In genomic region chr12:131808744-131809371, GRCh38 we compare ENCODE assay signal across 8 cellular contexts. TPM values are rescaled to one million over a fixed set of nuclear protein-coding genes. Genes with fewer than 3 reads are reported as not detected.
DNase-seq lines count a peak whose midpoint lies in the region; ATAC-seq and TF ChIP-seq lines count a peak whose summit lies in the region.

No MANE protein-coding gene starts in this region.

- intact Hi-C loops in esophagus squamous epithelium (cut with DNase I) (no loop called here), vagina (cut with DNase I) (no loop called here)

- H3K27ac Mint-ChIP-seq in T-helper 17 cell = peak overlapping the region; percentile 16

- no peak for TF ChIP-seq POLR2A in esophagus squamous epithelium (IDR thresholded peaks at IDR 0.05)
- no peak for TF ChIP-seq POLR2A in vagina (IDR thresholded peaks at IDR 0.05)

- DNase-seq in stimulated activated CD4-positive, alpha-beta T cell treated with anti-CD3 and anti-CD28 coated beads, Interleukin-15, amount 100 ng/mL, for 24 hours = peak; percentile 37
- DNase-seq in stimulated activated CD4-positive, alpha-beta T cell treated with anti-CD3 and anti-CD28 coated beads, Interleukin-4, amount 100 ng/mL, for 4 hours = no peak
- DNase-seq in T-helper 17 cell (no peak), esophagus squamous epithelium (lab: John Stamatoyannopoulos, UW) (no peak), vagina (ENCODE audit: extremely low spot score in 2 of 2) (no peak), WERI-Rb-1 (no peak), NCI-H774 (lab: John Stamatoyannopoulos, UW) (no peak), NCI-H1105 (lab: John Stamatoyannopoulos, UW) (no peak)

- H3K27me3 ChIP-seq in esophagus squamous epithelium (no peaks in the 10 kb centered on the region), vagina (no peaks in the 10 kb centered on the region), WERI-Rb-1 (ENCODE audit: insufficient read depth, low read depth, severe bottlenecking) (no peaks in the 10 kb centered on the region)

- no peak overlapping the region for H3K27ac ChIP-seq in esophagus squamous epithelium
- H3K27ac ChIP-seq in vagina = no peak overlapping the region
- no peak overlapping the region for H3K27ac ChIP-seq in WERI-Rb-1

- TF ChIP-seq CTCF in esophagus squamous epithelium (IDR thresholded peaks at IDR 0.05) = no peak
- TF ChIP-seq CTCF in vagina (IDR thresholded peaks at IDR 0.05) = no peak
- TF ChIP-seq CTCF in WERI-Rb-1 (IDR thresholded peaks at IDR 0.05; ENCODE audit: low read depth, low read length) = no peak

- H3K4me3 ChIP-seq in esophagus squamous epithelium (peak overlapping the region in 3 of 4 donors; percentile 24 to 48 (median 28)), vagina (peak overlapping the region; percentile 7 to 33), WERI-Rb-1 (ENCODE audit: low read depth, low read length) (no peak overlapping the region)

- no peaks in the 10 kb centered on the region for H3K4me1 Mint-ChIP-seq in T-helper 17 cell

- no peaks in the 10 kb centered on the region for H3K36me3 Mint-ChIP-seq in T-helper 17 cell (ENCODE audit: low read depth)

- H3K36me3 ChIP-seq in esophagus squamous epithelium = no peaks in the 10 kb centered on the region
- H3K36me3 ChIP-seq in vagina = no peaks in the 10 kb centered on the region
- H3K36me3 ChIP-seq in WERI-Rb-1 = no peaks in the 10 kb centered on the region

- ATAC-seq in T-helper 17 cell = peak; percentile 92

- H3K9me3 ChIP-seq in T-helper 17 cell (ENCODE audit: control insufficient read depth, low read length, poor library complexity, severe bottlenecking) (peaks cover 6% of the 10 kb centered on the region), esophagus squamous epithelium (no peaks in the 10 kb centered on the region), vagina (no peaks in the 10 kb centered on the region), WERI-Rb-1 (ENCODE audit: severe bottlenecking) (no peaks in the 10 kb centered on the region)

- H3K4me3 Mint-ChIP-seq in T-helper 17 cell = peak overlapping the region; percentile 79

- no peaks in the 10 kb centered on the region for H3K27me3 Mint-ChIP-seq in T-helper 17 cell

- peaks cover 4 to 9% (median 5%) of the 10 kb centered on the region in 3 donors for H3K4me1 ChIP-seq in esophagus squamous epithelium
- H3K4me1 ChIP-seq in vagina = peaks cover 6% of the 10 kb centered on the region

- 63 to 78% methylated on average over 25 to 41 of the region's 44 CpGs for WGBS in esophagus squamous epithelium, 2 donors

RNA-seq across cellular contexts. Expression of gene MMP17, which starts 19.3 kb away (rescaled TPM):
- total RNA-seq in T-helper 17 cell (1 to 10 TPM in 1 of 2 donors, not detected in 1; 2.5 TPM), esophagus squamous epithelium (1 to 10 TPM; 1.3 to 3.1 (median 1.9) TPM), vagina (5.2 TPM)
